Comparison of ENCODE assay signal across 21 cellular contexts in genomic region chr10:119495545-119495944, GRCh38. TPM values are rescaled to one million over a fixed set of nuclear protein-coding genes. Genes with fewer than 3 reads are reported as not detected.
DNase-seq lines count a peak whose midpoint lies in the region; ATAC-seq and TF ChIP-seq lines count a peak whose summit lies in the region.
"Had no signal": no experiment of that assay in that cellular context is flagged by ENCODE, and none has a peak within 500 bp of the region (broad histone marks: within the 10 kb centered on the region; RNA-seq: fewer than 3 reads in every experiment).

No MANE protein-coding gene starts in this region.

- TF ChIP-seq EP300 in esophagus muscularis mucosa (IDR thresholded peaks at IDR 0.05): no peak

- CTCF ChIA-PET in activated CD4-positive, alpha-beta T cell treated with anti-CD3 and anti-CD28 coated beads, Interleukin-2, amount 10 ng/mL, durations not matched to agents 7 days and 5 days (lab: Charles Lee): no interaction called here
- CTCF ChIA-PET in activated CD8-positive, alpha-beta T cell treated with anti-CD3 and anti-CD28 coated beads, Interleukin-2, amount 10 ng/mL, durations not matched to agents 7 days and 5 days (lab: Charles Lee): interaction anchor here (1.4 to 2.5 kb wide), 3 partner anchors 44 to 50 kb away, joined by 4 to 13 read pairs (median 5); partner anchors contain the start of gene RGS10

- TF ChIP-seq POLR2A in uterus (IDR thresholded peaks at IDR 0.05) (no peak), esophagus muscularis mucosa (IDR thresholded peaks at IDR 0.05; ENCODE audit: low read depth) (no peak)

- intact Hi-C loops in uterus (cut with DNase I; ENCODE audit: low total_unique reads) (no loop called here), esophagus muscularis mucosa (cut with DNase I) (no loop called here)

- H3K27me3 ChIP-seq in mucosa of rectum (ENCODE audit: control insufficient read depth in 2 of 2, insufficient read depth in 2 of 2, low read length in 2 of 2) (no peaks in the 10 kb centered on the region), uterus (no peaks in the 10 kb centered on the region), esophagus muscularis mucosa (no peaks in the 10 kb centered on the region)

- DNase-seq in activated CD4-positive, alpha-beta T cell treated with anti-CD3 and anti-CD28 coated beads, Interleukin-2, amount 10 ng/mL, durations not matched to agents 7 days and 5 days: no peak
- no peak for DNase-seq in activated CD4-positive, alpha-beta T cell treated with anti-CD3 and anti-CD28 coated beads for 4 hours
- DNase-seq in activated CD8-positive, alpha-beta T cell treated with anti-CD3 and anti-CD28 coated beads, Interleukin-2, amount 10 ng/mL, durations not matched to agents 7 days and 5 days: no peak
- DNase-seq in uterus (no peak), NCI-H1436 treated with DMSO at 0.1 percent for 48 hours (lab: John Stamatoyannopoulos, UW) (no peak), esophagus muscularis mucosa (ENCODE audit: extremely low spot score) (no peak)
- DNase-seq: 8988T, activated gamma-delta T cell, MV-4-11, NCI-H1694 treated with DMSO at 0.1 percent for 48 hours, NCI-H2227 treated with DMSO at 0.1 percent for 48 hours, NCI-H774, posterior cingulate gyrus, SHP77 treated with DMSO at 0.1 percent for 48 hours had no signal

- no peak overlapping the region for H3K9ac ChIP-seq in mucosa of rectum (ENCODE audit: low read depth in 1 of 2, low read length in 2 of 2)
- H3K9ac ChIP-seq: KMS-11 had no signal

- no peak overlapping the region for H3K4me3 ChIP-seq in mucosa of rectum (ENCODE audit: low read length in 2 of 2)
- H3K4me3 ChIP-seq in uterus: no peak overlapping the region
- no peak overlapping the region for H3K4me3 ChIP-seq in esophagus muscularis mucosa
- H3K4me3 ChIP-seq: thoracic aorta had no signal

- no peak overlapping the region for H3K4me3 Mint-ChIP-seq in activated CD4-positive, alpha-beta T cell treated with anti-CD3 and anti-CD28 coated beads, Interleukin-2, amount 10 ng/mL, durations not matched to agents 7 days and 5 days
- H3K4me3 Mint-ChIP-seq in activated CD8-positive, alpha-beta T cell treated with anti-CD3 and anti-CD28 coated beads, Interleukin-2, amount 10 ng/mL, durations not matched to agents 7 days and 5 days: no peak overlapping the region
- H3K4me3 Mint-ChIP-seq: activated CD4-positive, alpha-beta T cell treated with anti-CD3 and anti-CD28 coated beads for 36 hours; natural killer cell treated with Interleukin-12 subunit alpha and Interleukin-12 subunit beta and Interleukin-15 and Interleukin-18, amount 100 ng/mL, for 72 hours had no signal

- peaks cover 76% of the 10 kb centered on the region for H3K4me1 Mint-ChIP-seq in activated CD4-positive, alpha-beta T cell treated with anti-CD3 and anti-CD28 coated beads, Interleukin-2, amount 10 ng/mL, durations not matched to agents 7 days and 5 days
- H3K4me1 Mint-ChIP-seq in activated CD8-positive, alpha-beta T cell treated with anti-CD3 and anti-CD28 coated beads, Interleukin-2, amount 10 ng/mL, durations not matched to agents 7 days and 5 days (ENCODE audit: low read depth): peaks cover 83% of the 10 kb centered on the region

- 94% methylated on average over 3 of the region's 3 CpGs for WGBS in esophagus muscularis mucosa

- H3K36me3 Mint-ChIP-seq in activated CD4-positive, alpha-beta T cell treated with anti-CD3 and anti-CD28 coated beads, Interleukin-2, amount 10 ng/mL, durations not matched to agents 7 days and 5 days (ENCODE audit: low read depth): peaks cover 34% of the 10 kb centered on the region
- peaks cover 46% of the 10 kb centered on the region for H3K36me3 Mint-ChIP-seq in activated CD8-positive, alpha-beta T cell treated with anti-CD3 and anti-CD28 coated beads, Interleukin-2, amount 10 ng/mL, durations not matched to agents 7 days and 5 days (ENCODE audit: low read depth)
- H3K36me3 Mint-ChIP-seq: natural killer cell treated with Interleukin-12 subunit alpha and Interleukin-12 subunit beta and Interleukin-15 and Interleukin-18, amount 100 ng/mL, for 72 hours had no signal

- no peaks in the 10 kb centered on the region for H3K9me3 Mint-ChIP-seq in activated CD4-positive, alpha-beta T cell treated with anti-CD3 and anti-CD28 coated beads, Interleukin-2, amount 10 ng/mL, durations not matched to agents 7 days and 5 days
- no peaks in the 10 kb centered on the region for H3K9me3 Mint-ChIP-seq in activated CD8-positive, alpha-beta T cell treated with anti-CD3 and anti-CD28 coated beads, Interleukin-2, amount 10 ng/mL, durations not matched to agents 7 days and 5 days (ENCODE audit: insufficient read depth)
- H3K9me3 Mint-ChIP-seq: natural killer cell treated with Interleukin-12 subunit alpha and Interleukin-12 subunit beta and Interleukin-15 and Interleukin-18, amount 100 ng/mL, for 72 hours had no signal

- peak overlapping the region; percentile 13 for H3K27ac Mint-ChIP-seq in activated CD4-positive, alpha-beta T cell treated with anti-CD3 and anti-CD28 coated beads, Interleukin-2, amount 10 ng/mL, durations not matched to agents 7 days and 5 days
- H3K27ac Mint-ChIP-seq in activated CD8-positive, alpha-beta T cell treated with anti-CD3 and anti-CD28 coated beads, Interleukin-2, amount 10 ng/mL, durations not matched to agents 7 days and 5 days: peak overlapping the region; percentile 37

- TF ChIP-seq CTCF in uterus (IDR thresholded peaks at IDR 0.05): no peak
- no peak for TF ChIP-seq CTCF in esophagus muscularis mucosa (IDR thresholded peaks at IDR 0.05)

- POLR2A ChIA-PET in activated CD4-positive, alpha-beta T cell treated with anti-CD3 and anti-CD28 coated beads, Interleukin-2, amount 10 ng/mL, durations not matched to agents 7 days and 5 days (lab: Charles Lee): no interaction called here
- POLR2A ChIA-PET in activated CD8-positive, alpha-beta T cell treated with anti-CD3 and anti-CD28 coated beads, Interleukin-2, amount 10 ng/mL, durations not matched to agents 7 days and 5 days (lab: Charles Lee): no interaction called here

- H3K4me1 ChIP-seq in mucosa of rectum (ENCODE audit: control insufficient read depth in 2 of 2, insufficient read depth in 2 of 2, low read length in 2 of 2) (peaks cover under 1 to 15% of the 10 kb centered on the region in 2 donors), uterus (no peaks in the 10 kb centered on the region), esophagus muscularis mucosa (peaks cover 0 to 35% (median 26%) of the 10 kb centered on the region in 4 donors)

- H3K36me3 ChIP-seq in mucosa of rectum (ENCODE audit: control insufficient read depth in 2 of 2, insufficient read depth in 2 of 2, low read length in 2 of 2) (no peaks in the 10 kb centered on the region), uterus (no peaks in the 10 kb centered on the region), esophagus muscularis mucosa (peaks cover 0 to 6% (median 2%) of the 10 kb centered on the region in 4 donors)

- ATAC-seq in activated CD8-positive, alpha-beta T cell treated with anti-CD3 and anti-CD28 coated beads, Interleukin-2, amount 10 ng/mL, durations not matched to agents 7 days and 5 days: no peak
- ATAC-seq in HG02763 (IDR thresholded peaks at IDR 0.05; ENCODE audit: unreplicated experiment): no peak
- ATAC-seq: HCT116 had no signal

- H3K9me3 ChIP-seq in mucosa of rectum (ENCODE audit: control insufficient read depth in 2 of 2, low read length in 2 of 2): no peaks in the 10 kb centered on the region
- no peaks in the 10 kb centered on the region for H3K9me3 ChIP-seq in uterus
- no peaks in the 10 kb centered on the region for H3K9me3 ChIP-seq in esophagus muscularis mucosa
- H3K9me3 ChIP-seq: thoracic aorta had no signal

- no peaks in the 10 kb centered on the region for H3K27me3 Mint-ChIP-seq in activated CD4-positive, alpha-beta T cell treated with anti-CD3 and anti-CD28 coated beads, Interleukin-2, amount 10 ng/mL, durations not matched to agents 7 days and 5 days
- H3K27me3 Mint-ChIP-seq in activated CD8-positive, alpha-beta T cell treated with anti-CD3 and anti-CD28 coated beads, Interleukin-2, amount 10 ng/mL, durations not matched to agents 7 days and 5 days (ENCODE audit: low read depth): no peaks in the 10 kb centered on the region
- H3K27me3 Mint-ChIP-seq: activated CD4-positive, alpha-beta T cell treated with anti-CD3 and anti-CD28 coated beads for 36 hours; natural killer cell treated with Interleukin-12 subunit alpha and Interleukin-12 subunit beta and Interleukin-15 and Interleukin-18, amount 100 ng/mL, for 72 hours had no signal

- H3K27ac ChIP-seq in mucosa of rectum (ENCODE audit: low read depth in 2 of 2, low read length in 2 of 2) (peak overlapping the region; percentile 17 to 49), uterus (peak overlapping the region; percentile 69 to 86), esophagus muscularis mucosa (replicated peaks in 1 of 4) (no peak overlapping the region)
- H3K27ac ChIP-seq: KMS-11, thoracic aorta had no signal

RNA-seq across cellular contexts. Expression of gene RGS10, which starts 47.0 kb away (rescaled TPM):
- total RNA-seq in activated CD4-positive, alpha-beta T cell treated with anti-CD3 and anti-CD28 coated beads, Interleukin-2, amount 10 ng/mL, durations not matched to agents 7 days and 5 days: 100 to 1,000 TPM; 151 to 172 TPM
- total RNA-seq in activated CD8-positive, alpha-beta T cell treated with anti-CD3 and anti-CD28 coated beads, Interleukin-2, amount 10 ng/mL, durations not matched to agents 7 days and 5 days: 100 to 1,000 TPM; 166 TPM
- total RNA-seq in uterus (100 to 1,000 TPM in 1 of 4 donors, 10 to 100 TPM in 3; 29.1 to 165 (median 64.1) TPM), esophagus muscularis mucosa (10 to 100 TPM; 31.4 to 41.6 (median 36.1) TPM)

Comparison
In these comparisons a context has a peak if more than half of its experiments do, and no peak if none do; other contexts are left out.
1. H3K27ac ChIP-seq: peak in mucosa of rectum (2 of 2) and uterus (2 of 2); none in esophagus muscularis mucosa (0 of 4).